In the genomic region with DNA sequence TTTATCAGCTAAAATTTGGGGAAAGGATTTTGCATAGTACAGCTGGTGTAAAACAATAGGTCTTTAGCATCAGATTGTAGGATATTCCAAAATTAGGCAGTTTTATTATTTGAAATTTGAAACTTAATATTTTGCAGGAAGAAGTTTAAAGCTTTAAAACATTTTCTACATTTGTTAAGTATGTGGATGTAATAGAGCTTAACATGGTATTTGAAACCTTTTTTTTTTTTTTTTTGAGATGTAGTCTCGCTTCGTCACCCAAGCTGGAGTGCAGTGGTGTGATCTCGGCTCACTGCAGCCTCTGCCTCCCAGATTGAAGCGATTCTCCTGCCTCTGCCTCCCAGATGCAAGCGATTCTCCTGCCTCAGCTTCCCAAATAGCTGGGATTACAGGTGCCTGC, we compare ENCODE assay signal across 1 cellular context.
TF ChIP-seq lines count a peak whose summit lies in the region.

No MANE protein-coding gene starts in this region.

TF ChIP-seq in neural cell, 6 proteins besides CTCF, POLR2A, EP300 and RAD21 (continued from another document):
- TF ChIP-seq, protein P1, sequence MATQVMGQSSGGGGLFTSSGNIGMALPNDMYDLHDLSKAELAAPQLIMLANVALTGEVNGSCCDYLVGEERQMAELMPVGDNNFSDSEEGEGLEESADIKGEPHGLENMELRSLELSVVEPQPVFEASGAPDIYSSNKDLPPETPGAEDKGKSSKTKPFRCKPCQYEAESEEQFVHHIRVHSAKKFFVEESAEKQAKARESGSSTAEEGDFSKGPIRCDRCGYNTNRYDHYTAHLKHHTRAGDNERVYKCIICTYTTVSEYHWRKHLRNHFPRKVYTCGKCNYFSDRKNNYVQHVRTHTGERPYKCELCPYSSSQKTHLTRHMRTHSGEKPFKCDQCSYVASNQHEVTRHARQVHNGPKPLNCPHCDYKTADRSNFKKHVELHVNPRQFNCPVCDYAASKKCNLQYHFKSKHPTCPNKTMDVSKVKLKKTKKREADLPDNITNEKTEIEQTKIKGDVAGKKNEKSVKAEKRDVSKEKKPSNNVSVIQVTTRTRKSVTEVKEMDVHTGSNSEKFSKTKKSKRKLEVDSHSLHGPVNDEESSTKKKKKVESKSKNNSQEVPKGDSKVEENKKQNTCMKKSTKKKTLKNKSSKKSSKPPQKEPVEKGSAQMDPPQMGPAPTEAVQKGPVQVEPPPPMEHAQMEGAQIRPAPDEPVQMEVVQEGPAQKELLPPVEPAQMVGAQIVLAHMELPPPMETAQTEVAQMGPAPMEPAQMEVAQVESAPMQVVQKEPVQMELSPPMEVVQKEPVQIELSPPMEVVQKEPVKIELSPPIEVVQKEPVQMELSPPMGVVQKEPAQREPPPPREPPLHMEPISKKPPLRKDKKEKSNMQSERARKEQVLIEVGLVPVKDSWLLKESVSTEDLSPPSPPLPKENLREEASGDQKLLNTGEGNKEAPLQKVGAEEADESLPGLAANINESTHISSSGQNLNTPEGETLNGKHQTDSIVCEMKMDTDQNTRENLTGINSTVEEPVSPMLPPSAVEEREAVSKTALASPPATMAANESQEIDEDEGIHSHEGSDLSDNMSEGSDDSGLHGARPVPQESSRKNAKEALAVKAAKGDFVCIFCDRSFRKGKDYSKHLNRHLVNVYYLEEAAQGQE (IDR thresholded peaks at IDR 0.05; ENCODE audit: borderline replicate concordance) = no peak
- no peak for TF ChIP-seq SMC3 (conservative IDR thresholded peaks at IDR 0.05; ENCODE audit: poor library complexity)
- TF ChIP-seq EZH2 (IDR thresholded peaks at IDR 0.05; ENCODE audit: borderline replicate concordance, insufficient read depth, low read length, poor library complexity, severe bottlenecking) = no peak
- TF ChIP-seq POLR2AphosphoS5 (IDR thresholded peaks at IDR 0.05) = no peak
- TF ChIP-seq MXI1 (conservative IDR thresholded peaks at IDR 0.05; ENCODE audit: poor library complexity, severe bottlenecking) = no peak
